In genomic region chr14:69693145-69693544, GRCh38 we compare ENCODE assay signal across 8 cellular contexts.
A peak's percentile ranks its signal among the peaks of the same experiment; 100 is the strongest.
DNase-seq lines count a peak whose midpoint lies in the region; ATAC-seq and TF ChIP-seq lines count a peak whose summit lies in the region.

No MANE protein-coding gene starts in this region.

- no peak overlapping the region for H3K4me3 ChIP-seq in heart right ventricle
- H3K4me3 ChIP-seq in vagina = no peak overlapping the region
- H3K4me3 ChIP-seq in osteoblast (ENCODE audit: insufficient read depth, low read length) = no peak overlapping the region

- H3K36me3 ChIP-seq in heart right ventricle (peaks cover 0 to 29% (median 0%) of the 10 kb centered on the region in 9 donors), vagina (no peaks in the 10 kb centered on the region), osteoblast (ENCODE audit: insufficient read depth, low read length) (no peaks in the 10 kb centered on the region)

- no peak for TF ChIP-seq POLR2A in vagina (IDR thresholded peaks at IDR 0.05)

- no peaks in the 10 kb centered on the region for H3K27me3 ChIP-seq in heart right ventricle
- no peaks in the 10 kb centered on the region for H3K27me3 ChIP-seq in vagina
- no peaks in the 10 kb centered on the region for H3K27me3 ChIP-seq in osteoblast (ENCODE audit: insufficient read depth, low read length)

- H4K20me1 ChIP-seq in osteoblast (ENCODE audit: insufficient read depth, low read length) = peaks cover 26% of the 10 kb centered on the region

- H3K9me3 ChIP-seq in heart right ventricle (no peaks in the 10 kb centered on the region), vagina (no peaks in the 10 kb centered on the region), osteoblast (ENCODE audit: low read depth, low read length) (no peaks in the 10 kb centered on the region)

- no peak for TF ChIP-seq CTCF in GM13976 (IDR thresholded peaks at IDR 0.05; ENCODE audit: borderline replicate concordance, control extremely low read depth, extremely low read depth, insufficient read depth, missing control alignments)
- TF ChIP-seq CTCF in heart right ventricle (IDR thresholded peaks at IDR 0.05) = no peak
- no peak for TF ChIP-seq CTCF in vagina (IDR thresholded peaks at IDR 0.05)
- no peak for TF ChIP-seq CTCF in osteoblast (IDR thresholded peaks at IDR 0.05; ENCODE audit: extremely low read depth, low read depth, low read length)

- H3K4me1 ChIP-seq in heart right ventricle (peaks cover 36 to 99% (median 86%) of the 10 kb centered on the region in 9 donors), vagina (peaks cover 54% of the 10 kb centered on the region), osteoblast (ENCODE audit: insufficient read depth, low read length) (peaks cover 17% of the 10 kb centered on the region)

- intact Hi-C loops in heart right ventricle (cut with DNase I) (no loop called here), vagina (cut with DNase I) (no loop called here)

- WGBS in heart right ventricle, 2 donors = 36 to 40% methylated on average over 3 of the region's 3 CpGs

- ATAC-seq in HG02798 (IDR thresholded peaks at IDR 0.05; ENCODE audit: poor library complexity, unreplicated experiment) = peak; percentile 46
- peak; percentile 34 to 64 (median 47) for ATAC-seq in heart right ventricle

- in situ Hi-C loops in GM13976 (cut with MboI; ENCODE audit: low sequenced_read_pairs, unreplicated experiment) = no loop called here

- no peak overlapping the region for H3K4me2 ChIP-seq in osteoblast (ENCODE audit: insufficient read depth, low read length)

- H3K27ac ChIP-seq in heart right ventricle (peak overlapping the region in 9 of 10 donors; percentile 25 to 92 (median 81)), vagina (peak overlapping the region; percentile 49), osteoblast (ENCODE audit: low read depth, low read length) (no peak overlapping the region)

- H2AFZ ChIP-seq in osteoblast (ENCODE audit: low read length) = no peak overlapping the region

- peaks cover 19% of the 10 kb centered on the region for H3K79me2 ChIP-seq in osteoblast (ENCODE audit: insufficient read depth, low read length)

- DNase-seq in GM13976 (ENCODE audit: low spot score) = peak; percentile 47
- DNase-seq in NCI-H82 (lab: John Stamatoyannopoulos, UW) = peak; percentile 95
- DNase-seq in heart right ventricle = peak in 1 of 2 donors; percentile 38
- no peak for DNase-seq in vagina (ENCODE audit: extremely low spot score in 2 of 2)
- no peak for DNase-seq in osteoblast (ENCODE audit: insufficient read length, low spot score, missing footprints)
- DNase-seq in activated CD4-positive, alpha-beta T cell treated with anti-CD3 and anti-CD28 coated beads, Interleukin-2, amount 50 U/mL, for 1 hour = no peak
- no peak for DNase-seq in activated T-cell treated with anti-CD3 and anti-CD28 coated beads for 4 hours

Comparison
In these comparisons a context has a peak if more than half of its experiments do, and no peak if none do; other contexts are left out.
1. DNase-seq: peak in GM13976 (single experiment) and NCI-H82 (single experiment); none in vagina (0 of 2), osteoblast (single experiment), activated CD4-positive, alpha-beta T cell treated with anti-CD3 and anti-CD28 coated beads, Interleukin-2, amount 50 U/mL, for 1 hour (single experiment) and activated T-cell treated with anti-CD3 and anti-CD28 coated beads for 4 hours (single experiment).